1 cellular context compared by ENCODE assay signal in the genomic region with DNA sequence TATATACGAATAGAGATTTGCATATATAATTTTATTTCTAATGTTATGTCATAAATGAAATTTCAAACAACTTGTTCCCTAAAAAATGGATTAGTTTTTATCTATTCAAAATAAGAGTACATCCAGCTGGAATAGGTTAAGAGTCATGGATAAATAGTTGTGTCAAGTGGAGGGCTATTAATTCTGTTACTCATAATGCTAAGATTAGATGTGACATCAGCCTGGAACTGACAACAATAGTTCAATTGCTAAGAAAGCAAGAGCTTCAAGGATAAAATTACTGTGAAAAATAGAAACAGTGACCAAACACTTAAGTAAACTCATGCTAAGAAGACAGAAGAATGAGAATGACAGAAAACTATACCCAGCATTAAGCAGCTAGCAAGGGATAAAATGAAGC.
TF ChIP-seq lines count a peak whose summit lies in the region.

No MANE protein-coding gene starts in this region.

TF ChIP-seq in SK-N-SH, 30 proteins besides CTCF, POLR2A, EP300 and RAD21 (continued from another document):
- TF ChIP-seq, protein P1, sequence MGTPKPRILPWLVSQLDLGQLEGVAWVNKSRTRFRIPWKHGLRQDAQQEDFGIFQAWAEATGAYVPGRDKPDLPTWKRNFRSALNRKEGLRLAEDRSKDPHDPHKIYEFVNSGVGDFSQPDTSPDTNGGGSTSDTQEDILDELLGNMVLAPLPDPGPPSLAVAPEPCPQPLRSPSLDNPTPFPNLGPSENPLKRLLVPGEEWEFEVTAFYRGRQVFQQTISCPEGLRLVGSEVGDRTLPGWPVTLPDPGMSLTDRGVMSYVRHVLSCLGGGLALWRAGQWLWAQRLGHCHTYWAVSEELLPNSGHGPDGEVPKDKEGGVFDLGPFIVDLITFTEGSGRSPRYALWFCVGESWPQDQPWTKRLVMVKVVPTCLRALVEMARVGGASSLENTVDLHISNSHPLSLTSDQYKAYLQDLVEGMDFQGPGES (IDR thresholded peaks at IDR 0.05; ENCODE audit: low read depth, low read length) = no peak
